ENCODE assay signal across 9 cellular contexts in the genomic region with DNA sequence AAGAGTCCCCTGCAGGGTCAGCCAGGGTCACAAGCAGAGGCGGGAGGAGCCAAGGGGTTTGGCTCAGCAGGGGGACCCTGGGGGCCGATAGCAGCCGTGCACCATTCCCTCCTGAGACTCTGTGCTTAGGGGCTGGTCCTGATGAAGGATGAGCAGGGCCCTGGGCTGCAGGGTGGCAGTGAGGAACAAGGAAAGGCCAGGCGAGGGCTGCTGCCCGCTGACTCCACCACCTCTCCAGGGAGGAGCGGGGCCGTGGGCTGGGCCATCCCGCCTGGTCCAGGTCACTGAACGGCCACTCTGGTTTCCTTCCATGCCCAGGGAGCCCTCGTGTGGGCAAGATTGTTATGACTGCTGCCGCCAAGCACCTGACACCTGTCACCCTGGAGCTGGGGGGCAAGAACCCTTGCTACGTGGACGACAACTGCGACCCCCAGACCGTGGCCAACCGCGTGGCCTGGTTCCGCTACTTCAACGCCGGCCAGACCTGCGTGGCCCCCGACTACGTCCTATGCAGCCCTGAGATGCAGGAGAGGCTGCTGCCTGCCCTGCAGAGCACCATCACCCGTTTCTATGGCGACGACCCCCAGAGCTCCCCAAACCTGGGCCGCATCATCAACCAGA. TPM values are rescaled to one million over a fixed set of nuclear protein-coding genes. Genes with fewer than 3 reads are reported as not detected.
A peak's percentile ranks its signal among the peaks of the same experiment; 100 is the strongest.
DNase-seq lines count a peak whose midpoint lies in the region; TF ChIP-seq lines count a peak whose summit lies in the region.
"Had no signal": no experiment of that assay in that cellular context is flagged by ENCODE, and none has a peak within 500 bp of the region (broad histone marks: within the 10 kb centered on the region; RNA-seq: fewer than 3 reads in every experiment).

No MANE protein-coding gene starts in this region.

- DNase-seq in NCI-H510A treated with DMSO at 0.1 percent for 48 hours (lab: John Stamatoyannopoulos, UW) (peak; percentile 33), NCI-H510A (lab: John Stamatoyannopoulos, UW) (no peak), SK-MEL-5 (ENCODE audit: low read depth, low spot score) (peak; percentile 20), cardiac muscle cell (ENCODE audit: low read depth in 1 of 2, low spot score in 1 of 2) (peak in 1 of 2 donors; percentile 24), testis (no peak), COR-L47 (lab: John Stamatoyannopoulos, UW) (no peak), G401 (ENCODE audit: low spot score) (no peak), HUDEP-2 (lab: John Stamatoyannopoulos, UW; ENCODE audit: unreplicated experiment in 76 of 76) (no peak)

- intact Hi-C loops in testis (cut with DNase I; ENCODE audit: low total_unique reads): no loop called here

- H3K9me3 ChIP-seq in cardiac muscle cell (ENCODE audit: low read depth): no peaks in the 10 kb centered on the region
- H3K9me3 ChIP-seq in testis: no peaks in the 10 kb centered on the region
- H3K9me3 ChIP-seq: thoracic aorta had no signal

- in situ Hi-C loops in SK-MEL-5 (cut with HindIII; ENCODE audit: low pct_unique_long_range_greater_than_20kb, low sequenced_read_pairs) (no loop called here), G401 (cut with HindIII; ENCODE audit: low sequenced_read_pairs) (no loop called here)

- H3K4me1 ChIP-seq in cardiac muscle cell (ENCODE audit: low read depth) (no peaks in the 10 kb centered on the region), testis (peaks cover 16% of the 10 kb centered on the region)

- no peaks in the 10 kb centered on the region for H3K27me3 ChIP-seq in cardiac muscle cell
- H3K27me3 ChIP-seq in testis: no peaks in the 10 kb centered on the region

- H3K27ac ChIP-seq in cardiac muscle cell (no peak overlapping the region), testis (no peak overlapping the region)
- H3K27ac ChIP-seq: thoracic aorta had no signal

- 74 to 76% methylated on average over 14 to 27 of the region's 27 CpGs for WGBS in testis, 2 donors

- H3K4me3 ChIP-seq in cardiac muscle cell (no peak overlapping the region), testis (no peak overlapping the region)
- H3K4me3 ChIP-seq: thoracic aorta had no signal

- H3K36me3 ChIP-seq in cardiac muscle cell: no peaks in the 10 kb centered on the region
- no peaks in the 10 kb centered on the region for H3K36me3 ChIP-seq in testis (ENCODE audit: low read depth, missing control alignments)
- H3K36me3 ChIP-seq: thoracic aorta had no signal

- TF ChIP-seq CTCF in cardiac muscle cell (IDR thresholded peaks at IDR 0.05; ENCODE audit: low read depth, low read length): peak; percentile 33
- peak in 2 of 3 experiments; percentile 10 to 16 for TF ChIP-seq CTCF in testis (IDR thresholded peaks at IDR 0.05)

- TF ChIP-seq POLR2A in testis (IDR thresholded peaks at IDR 0.05): no peak

RNA-seq across cellular contexts. Expression of gene NDUFS8, which starts 9.2 kb away (rescaled TPM):
- 91.2 and 92.4 TPM in 2 replicates for total RNA-seq in SK-MEL-5 (2014; rRNA removed; shearing (Covaris generic))
- polyA plus RNA-seq in SK-MEL-5 (2015; cell fraction: cytosol; rRNA removed): 112 and 119 TPM in 2 replicates
- polyA plus RNA-seq in SK-MEL-5 (2015; cell fraction: nucleus; rRNA removed): 45.3 and 51.4 TPM in 2 replicates
- total RNA-seq in cardiac muscle cell (330 and 471 TPM in 2 replicates), testis (100 to 1,000 TPM; 184 to 196 TPM)
- polyA plus RNA-seq in cardiac muscle cell (473 and 540 TPM in 2 replicates), testis (ENCODE audit: insufficient read depth, low read depth, low replicate concordance) (149 TPM)
- 177 and 212 TPM in 2 replicates for total RNA-seq in G401 (2014; rRNA removed; shearing (Covaris generic))

RNA-seq across cellular contexts. Expression of gene ALDH3B1, which starts 11.2 kb away (rescaled TPM):
- 2.4 and 3.5 TPM in 2 replicates for total RNA-seq in SK-MEL-5 (2014; rRNA removed; shearing (Covaris generic))
- 6.5 and 7.2 TPM in 2 replicates for polyA plus RNA-seq in SK-MEL-5 (2015; cell fraction: cytosol; rRNA removed)
- polyA plus RNA-seq in SK-MEL-5 (2015; cell fraction: nucleus; rRNA removed): 3.0 and 5.2 TPM in 2 replicates
- total RNA-seq in cardiac muscle cell (0.45 and 1.2 TPM in 2 replicates), testis (1 to 10 TPM; 4.4 to 5.3 TPM)
- polyA plus RNA-seq in cardiac muscle cell (0.55 and 0.66 TPM in 2 replicates), testis (ENCODE audit: insufficient read depth, low read depth, low replicate concordance) (8.1 TPM)
- total RNA-seq in G401 (2014; rRNA removed; shearing (Covaris generic)): 1.2 and 2.1 TPM in 2 replicates

RNA-seq across cellular contexts. Expression of gene UNC93B1, which starts 17.4 kb away (rescaled TPM):
- 9.1 TPM in 2 replicates for total RNA-seq in SK-MEL-5 (2014; rRNA removed; shearing (Covaris generic))
- 15.7 and 19.4 TPM in 2 replicates for polyA plus RNA-seq in SK-MEL-5 (2015; cell fraction: cytosol; rRNA removed)
- polyA plus RNA-seq in SK-MEL-5 (2015; cell fraction: nucleus; rRNA removed): 30.4 and 32.2 TPM in 2 replicates
- total RNA-seq in cardiac muscle cell (13.6 and 24.0 TPM in 2 replicates), testis (10 to 100 TPM in 1 of 2 donors, 1 to 10 TPM in 1; 5.3 to 12.3 TPM)
- polyA plus RNA-seq in cardiac muscle cell (13.2 and 20.0 TPM in 2 replicates), testis (ENCODE audit: insufficient read depth, low read depth, low replicate concordance) (7.9 TPM)
- 17.8 and 34.7 TPM in 2 replicates for total RNA-seq in G401 (2014; rRNA removed; shearing (Covaris generic))

RNA-seq across cellular contexts. Expression of gene TCIRG1, which starts 17.5 kb away (rescaled TPM):
- total RNA-seq in SK-MEL-5 (2014; rRNA removed; shearing (Covaris generic)): 21.6 and 22.2 TPM in 2 replicates
- 33.6 and 35.4 TPM in 2 replicates for polyA plus RNA-seq in SK-MEL-5 (2015; cell fraction: cytosol; rRNA removed)
- polyA plus RNA-seq in SK-MEL-5 (2015; cell fraction: nucleus; rRNA removed): 539 and 555 TPM in 2 replicates
- total RNA-seq in cardiac muscle cell (35.4 and 55.8 TPM in 2 replicates), testis (10 to 100 TPM; 52.8 to 53.6 TPM)
- polyA plus RNA-seq in cardiac muscle cell (19.4 and 47.5 TPM in 2 replicates), testis (ENCODE audit: insufficient read depth, low read depth, low replicate concordance) (22.2 TPM)
- total RNA-seq in G401 (2014; rRNA removed; shearing (Covaris generic)): 9.7 and 9.8 TPM in 2 replicates

Comparison
In these comparisons a context has a peak if more than half of its experiments do, and no peak if none do; other contexts are left out.
1. DNase-seq: peak in NCI-H510A treated with DMSO at 0.1 percent for 48 hours (single experiment) and SK-MEL-5 (single experiment); none in NCI-H510A (single experiment), testis (single experiment), COR-L47 (single experiment), G401 (single experiment) and HUDEP-2 (0 of 76).